Comparison of ENCODE assay signal across 22 cellular contexts in the genomic region with DNA sequence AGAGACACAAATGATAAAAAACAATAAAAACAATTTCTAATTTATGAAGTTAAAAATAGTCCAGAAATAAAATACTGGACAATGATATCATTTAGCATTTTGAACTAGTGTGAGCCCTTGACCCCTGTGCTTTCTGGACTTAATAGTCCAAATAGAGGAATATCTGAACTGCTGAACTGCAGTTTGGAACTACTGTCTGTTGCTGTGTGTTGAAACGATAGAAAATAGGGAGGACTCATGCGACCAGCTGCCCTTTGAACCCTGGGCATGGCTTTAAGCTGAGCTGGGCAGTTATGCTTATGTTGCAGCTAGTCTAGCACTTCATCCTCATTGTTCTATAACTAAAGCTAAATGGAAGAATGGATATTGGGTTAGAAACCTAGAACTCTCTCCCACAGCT.
A peak's percentile ranks its signal among the peaks of the same experiment; 100 is the strongest.
DNase-seq lines count a peak whose midpoint lies in the region; ATAC-seq, FAIRE-seq and TF ChIP-seq lines count a peak whose summit lies in the region.
"Had no signal": no experiment of that assay in that cellular context is flagged by ENCODE, and none has a peak within 500 bp of the region (broad histone marks: within the 10 kb centered on the region; RNA-seq: fewer than 3 reads in every experiment).

No MANE protein-coding gene starts in this region.

- H3K9me2 ChIP-seq in SK-N-SH = no peaks in the 10 kb centered on the region

- TF ChIP-seq RAD21 in A549 (conservative IDR thresholded peaks at IDR 0.05 in 1 of 2, IDR thresholded peaks at IDR 0.05 in 1 of 2) = no peak
- no peak for TF ChIP-seq RAD21 in HepG2 (CRISPR knock-in tag; IDR thresholded peaks at IDR 0.05)
- TF ChIP-seq RAD21 in SK-N-SH (IDR thresholded peaks at IDR 0.05; ENCODE audit: low read length) = no peak

- CTCF ChIA-PET in A549 (lab: Yijun Ruan, JAX) = no interaction called here
- CTCF ChIA-PET in HepG2 (lab: Yijun Ruan, JAX; ENCODE audit: low intra/inter-chr PET ratio, low total read pairs) = no interaction called here
- CTCF ChIA-PET in mammary epithelial cell (lab: Charles Lee; ENCODE audit: low non-redundant PET) = no interaction called here
- CTCF ChIA-PET in SK-N-SH (lab: Yijun Ruan, JAX) = no interaction called here

- no peaks in the 10 kb centered on the region for H3K9me3 ChIP-seq in A549
- H3K9me3 ChIP-seq in HepG2 (ENCODE audit: low read length) = no peaks in the 10 kb centered on the region
- no peaks in the 10 kb centered on the region for H3K9me3 ChIP-seq in right lobe of liver
- H3K9me3 ChIP-seq in mammary epithelial cell (replicated peaks; ENCODE audit: insufficient read depth, low read length) = no peaks in the 10 kb centered on the region
- H3K9me3 ChIP-seq in SK-N-SH = no peaks in the 10 kb centered on the region
- H3K9me3 ChIP-seq: BE2C, BLaER1, Caco-2 had no signal

- POLR2A ChIA-PET in A549 (lab: Yijun Ruan, JAX) = no interaction called here
- POLR2A ChIA-PET in HepG2 (lab: Yijun Ruan, JAX) = no interaction called here
- POLR2A ChIA-PET in SK-N-SH (lab: Yijun Ruan, JAX) = no interaction called here

- in situ Hi-C loops in HepG2 (cut with HindIII; ENCODE audit: extremely low pct_ligation_motif_present, low pct_unique_long_range_greater_than_20kb) (no loop called here), mammary epithelial cell (cut with MboI; ENCODE audit: low sequenced_read_pairs in 2 of 2) (no loop called here)

- no peaks in the 10 kb centered on the region for H3K79me2 ChIP-seq in HepG2 (ENCODE audit: insufficient read depth, low read length)
- no peaks in the 10 kb centered on the region for H3K79me2 ChIP-seq in mammary epithelial cell (ENCODE audit: insufficient read depth, low read length)
- H3K79me2 ChIP-seq in SK-N-SH (ENCODE audit: insufficient read depth) = no peaks in the 10 kb centered on the region

- DNase-seq in A549 (ENCODE audit: low read depth in 1 of 2, low spot score in 1 of 2) (no peak), HuH-7.5 (ENCODE audit: low spot score) (peak; percentile 1), HepG2 (ENCODE audit: low spot score) (no peak), right lobe of liver (peak in 1 of 3 donors; percentile 46), mammary epithelial cell (no peak), SK-N-SH (no peak)
- DNase-seq: ACHN; BE2C; C1 segment of cervical spinal cord; Caco-2; Calu3; CD4-positive, CD25-positive, alpha-beta regulatory T cell; CD8-positive, alpha-beta T cell; DMS79 treated with DMSO at 0.1 percent for 48 hours; GF-D8 had no signal

- no peaks in the 10 kb centered on the region for H3F3A ChIP-seq in SK-N-SH (replicated peaks; ENCODE audit: insufficient read depth)

- no peak overlapping the region for H3K4me2 ChIP-seq in A549
- no peak overlapping the region for H3K4me2 ChIP-seq in HepG2 (ENCODE audit: low read depth, low read length)
- no peak overlapping the region for H3K4me2 ChIP-seq in mammary epithelial cell (ENCODE audit: insufficient read depth, low read depth, low read length)
- H3K4me2 ChIP-seq in SK-N-SH = no peak overlapping the region
- H3K4me2 ChIP-seq: BLaER1 had no signal

- ATAC-seq in A549 (no peak), HepG2 (peak; percentile 44; the same call in 1 of the 3 replicates), right lobe of liver (peak; percentile 65 to 81 (median 74)), HG03135 (IDR thresholded peaks at IDR 0.05; ENCODE audit: unreplicated experiment) (no peak)
- ATAC-seq: CD8-positive, alpha-beta T cell had no signal

- no peaks in the 10 kb centered on the region for H3K27me3 ChIP-seq in HepG2 (ENCODE audit: control insufficient read depth in 1 of 2, insufficient read depth in 2 of 2, low read length in 2 of 2)
- H3K27me3 ChIP-seq in right lobe of liver = no peaks in the 10 kb centered on the region
- no peaks in the 10 kb centered on the region for H3K27me3 ChIP-seq in mammary epithelial cell (ENCODE audit: insufficient read depth, low read length)
- H3K27me3 ChIP-seq in SK-N-SH (ENCODE audit: insufficient read depth) = no peaks in the 10 kb centered on the region
- H3K27me3 ChIP-seq: BE2C, BLaER1 had no signal

- H3K9ac ChIP-seq in HepG2 (ENCODE audit: insufficient read depth, low read depth, low read length) (no peak overlapping the region), mammary epithelial cell (ENCODE audit: insufficient read depth, low read length) (no peak overlapping the region), SK-N-SH (no peak overlapping the region)
- H3K9ac ChIP-seq: BLaER1 had no signal

- H3K4me3 ChIP-seq in A549 = no peak overlapping the region
- H3K4me3 ChIP-seq in HepG2 (replicated peaks in 1 of 3; ENCODE audit: insufficient read depth in 1 of 3, low read depth in 2 of 3, low read length in 3 of 3) = no peak overlapping the region
- H3K4me3 ChIP-seq in right lobe of liver = no peak overlapping the region
- no peak overlapping the region for H3K4me3 ChIP-seq in mammary epithelial cell (replicated peaks in 1 of 3; ENCODE audit: insufficient read depth in 1 of 3, low read depth in 2 of 3, low read length in 3 of 3)
- H3K4me3 ChIP-seq in SK-N-SH (ENCODE audit: low read depth in 2 of 2, low read length in 1 of 2) = no peak overlapping the region
- H3K4me3 ChIP-seq: BLaER1 had no signal

- dilution Hi-C loops in mammary epithelial cell (cut with HindIII; ENCODE audit: low sequenced_read_pairs) = no loop called here

- whole genome bisulfite sequencing in A549 (ENCODE audit: missing lambda C conversion rate) = 0% methylated on average over 2 of the region's 2 CpGs
- 0% methylated on average over 2 of the region's 2 CpGs for WGBS in HepG2 (ENCODE audit: low lambda C conversion rate)
- 30% methylated on average over 2 of the region's 2 CpGs for WGBS in right lobe of liver (ENCODE audit: insufficient coverage, low coverage, low lambda C conversion rate, missing lambda C conversion rate)
- WGBS in mammary epithelial cell (ENCODE audit: low coverage, missing lambda C conversion rate) = 59% methylated on average over 2 of the region's 2 CpGs
- WGBS in SK-N-SH (ENCODE audit: low lambda C conversion rate) = 0% methylated on average over 2 of the region's 2 CpGs

- no peak for TF ChIP-seq EP300 in A549 (IDR thresholded peaks at IDR 0.05)
- no peak for TF ChIP-seq EP300 in HepG2 (IDR thresholded peaks at IDR 0.05; ENCODE audit: low read depth in 2 of 2, low read length in 2 of 2)
- no peak for TF ChIP-seq EP300 in HepG2 (CRISPR knock-in tag; IDR thresholded peaks at IDR 0.05; ENCODE audit: borderline replicate concordance)
- no peak for TF ChIP-seq EP300 in SK-N-SH (IDR thresholded peaks at IDR 0.05; ENCODE audit: borderline replicate concordance in 1 of 2, low read depth in 1 of 2, low read length in 1 of 2)

- intact Hi-C loops in HepG2 (cut with micrococcal nuclease; ENCODE audit: unreplicated experiment) (no loop called here), right lobe of liver (cut with DNase I) (no loop called here), mammary epithelial cell (cut with micrococcal nuclease) (no loop called here)

- no peak overlapping the region for H2AFZ ChIP-seq in HepG2 (ENCODE audit: low read length)
- no peak overlapping the region for H2AFZ ChIP-seq in mammary epithelial cell (ENCODE audit: low read depth, low read length)
- no peak overlapping the region for H2AFZ ChIP-seq in SK-N-SH (ENCODE audit: low read depth)

- BruUV-seq in HepG2 (replicated peaks; lab: Mats Ljungman, UMichigan) (no TSS peak), mammary epithelial cell (replicated peaks; lab: Mats Ljungman, UMichigan) (no TSS peak)

- H3K4me1 ChIP-seq in A549 = no peaks in the 10 kb centered on the region
- H3K4me1 ChIP-seq in HepG2 (ENCODE audit: insufficient read depth, low read length) = no peaks in the 10 kb centered on the region
- H3K4me1 ChIP-seq in right lobe of liver = no peaks in the 10 kb centered on the region
- H3K4me1 ChIP-seq in mammary epithelial cell (ENCODE audit: insufficient read depth, low read length) = no peaks in the 10 kb centered on the region
- H3K4me1 ChIP-seq in SK-N-SH (ENCODE audit: control insufficient read depth in 1 of 2, insufficient read depth in 2 of 2, low read depth in 1 of 2, low read length in 1 of 2) = no peaks in the 10 kb centered on the region
- H3K4me1 ChIP-seq: BE2C, BLaER1, Caco-2 had no signal

- H4K20me1 ChIP-seq in HepG2 (ENCODE audit: insufficient read depth, low read length) (no peaks in the 10 kb centered on the region), mammary epithelial cell (ENCODE audit: insufficient read depth, low read length) (no peaks in the 10 kb centered on the region), SK-N-SH (ENCODE audit: insufficient read depth) (no peaks in the 10 kb centered on the region)
- H4K20me1 ChIP-seq: BLaER1 had no signal

- H3K36me3 ChIP-seq in HepG2 (replicated peaks in 1 of 2; ENCODE audit: control insufficient read depth in 1 of 2, insufficient read depth in 2 of 2, low read length in 2 of 2) (no peaks in the 10 kb centered on the region), right lobe of liver (no peaks in the 10 kb centered on the region), mammary epithelial cell (ENCODE audit: insufficient read depth, low read length) (no peaks in the 10 kb centered on the region), SK-N-SH (replicated peaks in 1 of 2; ENCODE audit: control insufficient read depth in 1 of 2, insufficient read depth in 2 of 2, low read length in 1 of 2) (no peaks in the 10 kb centered on the region)
- H3K36me3 ChIP-seq: BE2C, BLaER1 had no signal

- peak; percentile 56 for FAIRE-seq in A549 (lab: Jason Lieb, UNC)
- FAIRE-seq in HepG2 (lab: Jason Lieb, UNC) = no peak
- FAIRE-seq: D721Med, G401.6, GM12891, GM19239 had no signal

- H3K27ac ChIP-seq in A549 (no peak overlapping the region), HepG2 (ENCODE audit: extremely low read length, insufficient read depth, low read length) (no peak overlapping the region), right lobe of liver (no peak overlapping the region), mammary epithelial cell (ENCODE audit: insufficient read depth, low read depth, low read length) (no peak overlapping the region), SK-N-SH (ENCODE audit: low read depth in 2 of 2, low read length in 1 of 2) (no peak overlapping the region)
- H3K27ac ChIP-seq: 22Rv1, BLaER1 had no signal

- no peak for TF ChIP-seq CTCF in A549 (IDR thresholded peaks at IDR 0.05)
- no peak for TF ChIP-seq CTCF in HepG2 (CRISPR knock-in tag; IDR thresholded peaks at IDR 0.05)
- TF ChIP-seq CTCF in right lobe of liver (IDR thresholded peaks at IDR 0.05) = no peak
- TF ChIP-seq CTCF in mammary epithelial cell (conservative IDR thresholded peaks at IDR 0.05 in 1 of 2, IDR thresholded peaks at IDR 0.05 in 1 of 2; ENCODE audit: extremely low read depth in 1 of 2, insufficient read depth in 1 of 2, low read depth in 1 of 2, low read length in 2 of 2) = no peak
- TF ChIP-seq CTCF in SK-N-SH (IDR thresholded peaks at IDR 0.05) = no peak

- TF ChIP-seq POLR2A in A549 (IDR thresholded peaks at IDR 0.05; ENCODE audit: low read length) = no peak
- no peak for TF ChIP-seq POLR2A in HepG2 (IDR thresholded peaks at IDR 0.05; ENCODE audit: insufficient read depth in 1 of 2, low read depth in 2 of 2, low read length in 2 of 2)
- TF ChIP-seq POLR2A in right lobe of liver (IDR thresholded peaks at IDR 0.05) = no peak

TF ChIP-seq in A549, 52 proteins besides CTCF, POLR2A, EP300 and RAD21 (continues in another document):
- TF ChIP-seq NFE2L2 (conservative IDR thresholded peaks at IDR 0.05; ENCODE audit: low read length) = no peak

TF ChIP-seq in HepG2, 621 proteins besides CTCF, POLR2A, EP300 and RAD21 (continues in another document):
- TF ChIP-seq IKZF4 (CRISPR knock-in tag; IDR thresholded peaks at IDR 0.05; ENCODE audit: borderline replicate concordance, low read depth, not compliant biosample characterization) = no peak

TF ChIP-seq in SK-N-SH, 30 proteins besides CTCF, POLR2A, EP300 and RAD21 (continues in another document):
- TF ChIP-seq RFX5 (IDR thresholded peaks at IDR 0.05; ENCODE audit: low read length) = no peak

Comparison
In these comparisons a context has a peak if more than half of its experiments do, and no peak if none do; other contexts are left out.
1. ATAC-seq: peak in HepG2 (single experiment) and right lobe of liver (4 of 4); none in A549 (0 of 2) and HG03135 (single experiment).